18 cellular contexts compared by ENCODE assay signal in genomic region chr12:93390025-93390424, GRCh38. TPM values are rescaled to one million over a fixed set of nuclear protein-coding genes. Genes with fewer than 3 reads are reported as not detected.
A peak's percentile ranks its signal among the peaks of the same experiment; 100 is the strongest.
DNase-seq lines count a peak whose midpoint lies in the region; ATAC-seq and TF ChIP-seq lines count a peak whose summit lies in the region.
"Had no signal": no experiment of that assay in that cellular context is flagged by ENCODE, and none has a peak within 500 bp of the region (broad histone marks: within the 10 kb centered on the region; RNA-seq: fewer than 3 reads in every experiment).

No MANE protein-coding gene starts in this region.

- ATAC-seq in heart left ventricle = no peak
- peak; percentile 82 for ATAC-seq in left lung
- peak; percentile 61 for ATAC-seq in upper lobe of right lung
- ATAC-seq in HG02870 (IDR thresholded peaks at IDR 0.05; ENCODE audit: unreplicated experiment) = no peak
- ATAC-seq in HG02970 (IDR thresholded peaks at IDR 0.05; ENCODE audit: low FRiP score, unreplicated experiment) = no peak

- H3K36me3 ChIP-seq in right atrium auricular region = peaks cover 4% of the 10 kb centered on the region
- H3K36me3 ChIP-seq in heart left ventricle = peaks cover 0 to 21% (median 7%) of the 10 kb centered on the region in 9 donors
- peaks cover 0 to 6% of the 10 kb centered on the region in 2 donors for H3K36me3 ChIP-seq in adrenal gland (replicated peaks in 1 of 2)
- H3K36me3 ChIP-seq in left lung = peaks cover 0 to 5% of the 10 kb centered on the region in 2 donors
- H3K36me3 ChIP-seq in upper lobe of right lung = no peaks in the 10 kb centered on the region

- H3K4me1 ChIP-seq in right atrium auricular region (peaks cover 0 to 55% of the 10 kb centered on the region in 2 donors), heart left ventricle (peaks cover 0 to 65% (median 41%) of the 10 kb centered on the region in 12 donors), adrenal gland (replicated peaks in 1 of 2) (peaks cover 53 to 74% of the 10 kb centered on the region in 2 donors), left lung (peaks cover 9 to 45% of the 10 kb centered on the region in 2 donors), upper lobe of right lung (peaks cover 19% of the 10 kb centered on the region)

- no peak for DNase-seq in right atrium auricular region (ENCODE audit: low spot score)
- DNase-seq in heart left ventricle = no peak
- DNase-seq in adrenal gland = no peak
- no peak for DNase-seq in left lung
- no peak for DNase-seq in upper lobe of right lung
- no peak for DNase-seq in activated T-helper 2 cell treated with anti-CD3 and anti-CD28 coated beads, Interferon-gamma antibody, Interleukin-2, Interleukin-4, amounts not matched to agents 10 μg/mL and 5 μg/mL and 100 μg/mL, durations not matched to agents 14 hours and 24 hours and 36 hours (ENCODE audit: low spot score)
- DNase-seq: activated naive CD8-positive, alpha-beta T cell treated with anti-CD3 and anti-CD28 coated beads, Interleukin-2, amount 10 ng/mL, durations not matched to agents 7 days and 5 days; activated T-cell treated with anti-CD3 and anti-CD28 coated beads, Interleukin-2, amount 50 U/mL, for 1 hour; CD8-positive, alpha-beta memory T cell; central memory CD4-positive, alpha-beta T cell; effector CD4-positive, alpha-beta T cell; GOT3; hypothalamus; kidney; NCI-H1105 had no signal

- no peak for TF ChIP-seq POLR2A in heart left ventricle (IDR thresholded peaks at IDR 0.05)
- no peak for TF ChIP-seq POLR2A in adrenal gland (IDR thresholded peaks at IDR 0.05)

- intact Hi-C loops in heart left ventricle (cut with DNase I) = loop anchor here in 4 of 10 donors (10.0 kb wide), 3 partner anchors 295 to 605 kb away; no protein-coding TSS in a partner anchor
- intact Hi-C loops in adrenal gland (cut with DNase I) = loop anchor here in 1 of 2 donors (10.0 kb wide), 2 partner anchors 405 to 605 kb away; no protein-coding TSS in a partner anchor
- intact Hi-C loops in left lung (cut with DNase I) = no loop called here
- intact Hi-C loops in upper lobe of right lung (cut with DNase I) = loop anchor here (10.0 kb wide), 1 partner anchor 405 kb away; no protein-coding TSS in a partner anchor
- intact Hi-C loops in activated T-helper 2 cell treated with anti-CD3 and anti-CD28 coated beads, Interferon-gamma antibody, Interleukin-2, Interleukin-4, amounts not matched to agents 10 μg/mL and 5 μg/mL and 100 μg/mL, durations not matched to agents 14 hours and 24 hours and 36 hours (cut with micrococcal nuclease) = no loop called here

- H3K4me3 ChIP-seq in right atrium auricular region (no peak overlapping the region), heart left ventricle (no peak overlapping the region), adrenal gland (no peak overlapping the region), left lung (no peak overlapping the region), upper lobe of right lung (no peak overlapping the region)

- H3K9me3 ChIP-seq in right atrium auricular region = no peaks in the 10 kb centered on the region
- H3K9me3 ChIP-seq in heart left ventricle = no peaks in the 10 kb centered on the region
- H3K9me3 ChIP-seq in adrenal gland (replicated peaks in 1 of 3) = no peaks in the 10 kb centered on the region
- H3K9me3 ChIP-seq in left lung = no peaks in the 10 kb centered on the region
- H3K9me3 ChIP-seq in upper lobe of right lung = no peaks in the 10 kb centered on the region

- H3K27ac ChIP-seq in right atrium auricular region (peak overlapping the region; percentile 52 to 64), heart left ventricle (peak overlapping the region in 6 of 12 donors; percentile 19 to 56 (median 34)), adrenal gland (peak overlapping the region in 4 of 5 donors; percentile 20 to 79 (median 60)), left lung (peak overlapping the region in 1 of 2 donors; percentile 30), upper lobe of right lung (no peak overlapping the region)
- H3K27ac ChIP-seq: KMS-11 had no signal

- peaks cover 34% of the 10 kb centered on the region for H3K4me1 Mint-ChIP-seq in activated T-helper 2 cell treated with anti-CD3 and anti-CD28 coated beads, Interferon-gamma antibody, Interleukin-2, Interleukin-4, amounts not matched to agents 10 μg/mL and 5 μg/mL and 100 μg/mL, durations not matched to agents 14 hours and 24 hours and 36 hours (ENCODE audit: low read depth)

- H3K27ac Mint-ChIP-seq in activated T-helper 2 cell treated with anti-CD3 and anti-CD28 coated beads, Interferon-gamma antibody, Interleukin-2, Interleukin-4, amounts not matched to agents 10 μg/mL and 5 μg/mL and 100 μg/mL, durations not matched to agents 14 hours and 24 hours and 36 hours = no peak overlapping the region
- H3K27ac Mint-ChIP-seq: activated naive CD8-positive, alpha-beta T cell treated with anti-CD3 and anti-CD28 coated beads, Interleukin-2, amount 10 ng/mL, durations not matched to agents 7 days and 5 days had no signal

- H3K4me3 Mint-ChIP-seq in activated T-helper 2 cell treated with anti-CD3 and anti-CD28 coated beads, Interferon-gamma antibody, Interleukin-2, Interleukin-4, amounts not matched to agents 10 μg/mL and 5 μg/mL and 100 μg/mL, durations not matched to agents 14 hours and 24 hours and 36 hours (ENCODE audit: low read depth) = no peak overlapping the region
- H3K4me3 Mint-ChIP-seq: activated naive CD8-positive, alpha-beta T cell treated with anti-CD3 and anti-CD28 coated beads, Interleukin-2, amount 10 ng/mL, durations not matched to agents 7 days and 5 days; CD8-positive, alpha-beta memory T cell had no signal

- no peaks in the 10 kb centered on the region for H3K9me3 Mint-ChIP-seq in activated T-helper 2 cell treated with anti-CD3 and anti-CD28 coated beads, Interferon-gamma antibody, Interleukin-2, Interleukin-4, amounts not matched to agents 10 μg/mL and 5 μg/mL and 100 μg/mL, durations not matched to agents 14 hours and 24 hours and 36 hours
- H3K9me3 Mint-ChIP-seq: activated naive CD8-positive, alpha-beta T cell treated with anti-CD3 and anti-CD28 coated beads, Interleukin-2, amount 10 ng/mL, durations not matched to agents 7 days and 5 days; CD8-positive, alpha-beta memory T cell had no signal

- TF ChIP-seq CTCF in right atrium auricular region (IDR thresholded peaks at IDR 0.05) (no peak), heart left ventricle (IDR thresholded peaks at IDR 0.05) (no peak), adrenal gland (IDR thresholded peaks at IDR 0.05) (no peak), left lung (IDR thresholded peaks at IDR 0.05) (no peak), upper lobe of right lung (IDR thresholded peaks at IDR 0.05) (no peak)

- 38 to 42% (median 40%) methylated on average over 5 of the region's 5 CpGs for WGBS in heart left ventricle, 4 donors
- 47 to 60% (median 55%) methylated on average over 5 of the region's 5 CpGs for WGBS in adrenal gland, 4 donors

- H3K36me3 Mint-ChIP-seq in activated T-helper 2 cell treated with anti-CD3 and anti-CD28 coated beads, Interferon-gamma antibody, Interleukin-2, Interleukin-4, amounts not matched to agents 10 μg/mL and 5 μg/mL and 100 μg/mL, durations not matched to agents 14 hours and 24 hours and 36 hours (ENCODE audit: low read depth) = peaks cover 46% of the 10 kb centered on the region

- no peaks in the 10 kb centered on the region for H3K27me3 Mint-ChIP-seq in activated T-helper 2 cell treated with anti-CD3 and anti-CD28 coated beads, Interferon-gamma antibody, Interleukin-2, Interleukin-4, amounts not matched to agents 10 μg/mL and 5 μg/mL and 100 μg/mL, durations not matched to agents 14 hours and 24 hours and 36 hours (ENCODE audit: low read depth)
- H3K27me3 Mint-ChIP-seq: activated naive CD8-positive, alpha-beta T cell treated with anti-CD3 and anti-CD28 coated beads, Interleukin-2, amount 10 ng/mL, durations not matched to agents 7 days and 5 days; CD8-positive, alpha-beta memory T cell had no signal

- H3K27me3 ChIP-seq in right atrium auricular region = no peaks in the 10 kb centered on the region
- no peaks in the 10 kb centered on the region for H3K27me3 ChIP-seq in heart left ventricle
- no peaks in the 10 kb centered on the region for H3K27me3 ChIP-seq in adrenal gland
- no peaks in the 10 kb centered on the region for H3K27me3 ChIP-seq in left lung
- no peaks in the 10 kb centered on the region for H3K27me3 ChIP-seq in upper lobe of right lung

RNA-seq across cellular contexts. Expression of gene NUDT4, which starts 12.3 kb away (rescaled TPM):
- total RNA-seq in right atrium auricular region = 100 to 1,000 TPM; 103 to 158 TPM
- 100 to 1,000 TPM; 168 to 667 (median 248) TPM for total RNA-seq in heart left ventricle
- 100 to 1,000 TPM in 1 of 2 donors, 10 to 100 TPM in 1; 59.9 to 242 TPM for polyA plus RNA-seq in heart left ventricle
- total RNA-seq in adrenal gland = 100 to 1,000 TPM in 7 of 8 donors, 10 to 100 TPM in 1; 71.1 to 195 (median 153) TPM
- polyA plus RNA-seq in adrenal gland = 100 to 1,000 TPM in 1 of 3 donors, 10 to 100 TPM in 2; 23.0 to 175 (median 29.6) TPM
- 10 to 100 TPM; 46.6 to 48.0 TPM for total RNA-seq in left lung
- total RNA-seq in upper lobe of right lung = 52.2 TPM
- total RNA-seq in activated T-helper 2 cell treated with anti-CD3 and anti-CD28 coated beads, Interferon-gamma antibody, Interleukin-2, Interleukin-4, amounts not matched to agents 10 μg/mL and 5 μg/mL and 100 μg/mL, durations not matched to agents 14 hours and 24 hours and 36 hours = 92.0 and 93.9 TPM in 2 replicates

RNA-seq across cellular contexts. Expression of gene UBE2N, which starts 51.7 kb away (rescaled TPM):
- total RNA-seq in right atrium auricular region (10 to 100 TPM; 30.2 to 41.5 TPM), heart left ventricle (100 to 1,000 TPM in 2 of 9 donors, 10 to 100 TPM in 7; 53.6 to 107 (median 88.1) TPM), adrenal gland (100 to 1,000 TPM in 1 of 8 donors, 10 to 100 TPM in 7; 22.1 to 103 (median 68.5) TPM), left lung (10 to 100 TPM; 82.2 to 99.0 TPM), upper lobe of right lung (65.9 TPM)
- polyA plus RNA-seq in heart left ventricle (10 to 100 TPM; 55.8 to 91.1 TPM), adrenal gland (100 to 1,000 TPM in 1 of 3 donors, 10 to 100 TPM in 2; 36.4 to 186 (median 53.1) TPM)
- 258 and 261 TPM in 2 replicates for total RNA-seq in activated T-helper 2 cell treated with anti-CD3 and anti-CD28 coated beads, Interferon-gamma antibody, Interleukin-2, Interleukin-4, amounts not matched to agents 10 μg/mL and 5 μg/mL and 100 μg/mL, durations not matched to agents 14 hours and 24 hours and 36 hours

Comparison
In these comparisons a context has a peak if more than half of its experiments do, and no peak if none do; other contexts are left out.
1. ATAC-seq: peak in left lung (single experiment) and upper lobe of right lung (single experiment); none in heart left ventricle (0 of 4), HG02870 (single experiment) and HG02970 (single experiment).